13 cellular contexts compared by ENCODE assay signal in the genomic region with DNA sequence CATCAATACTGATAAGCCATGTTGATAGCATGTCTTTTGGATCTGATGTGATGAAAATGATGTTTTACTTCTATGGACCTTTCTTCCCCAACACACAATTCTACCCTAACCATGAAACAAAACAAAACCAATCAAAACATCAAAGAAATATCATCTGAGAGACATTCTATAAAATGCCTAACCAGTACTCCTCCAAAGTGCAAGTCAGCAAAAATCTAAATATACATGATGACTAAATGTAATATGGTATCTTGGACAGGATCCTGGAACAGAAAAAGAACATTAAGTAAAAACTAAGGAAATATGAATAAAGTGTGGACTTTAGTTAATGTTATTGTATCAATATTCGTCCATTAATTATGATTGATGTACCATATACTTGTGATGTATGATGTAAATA.
DNase-seq lines count a peak whose midpoint lies in the region.
"Had no signal": no experiment of that assay in that cellular context is flagged by ENCODE, and none has a peak within 500 bp of the region (broad histone marks: within the 10 kb centered on the region; RNA-seq: fewer than 3 reads in every experiment).

No MANE protein-coding gene starts in this region.

- in situ Hi-C loops in GM23248 (cut with MboI) = no loop called here

- no peaks in the 10 kb centered on the region for H3K79me2 ChIP-seq in GM23248 (ENCODE audit: insufficient read depth)

- no peak overlapping the region for H3K4me3 ChIP-seq in GM23248
- no peak overlapping the region for H3K4me3 ChIP-seq in adipocyte (ENCODE audit: low read length)
- H3K4me3 ChIP-seq: GM23338 had no signal

- H3F3A ChIP-seq in GM23248 (ENCODE audit: insufficient read depth) = no peaks in the 10 kb centered on the region

- no peak overlapping the region for H3K9ac ChIP-seq in GM23248
- H3K9ac ChIP-seq in adipocyte (ENCODE audit: low read length) = no peak overlapping the region

- WGBS in GM23248 (ENCODE audit: low coverage in 1 of 2, low lambda C conversion rate in 2 of 2, missing lambda C conversion rate in 2 of 2), 2 experiments = 72 to 83% methylated on average over 1 of the region's 1 CpG

- H3K36me3 ChIP-seq in GM23248 (ENCODE audit: low read depth) (no peaks in the 10 kb centered on the region), adipocyte (ENCODE audit: control insufficient read depth, insufficient read depth, low read length, severe bottlenecking) (no peaks in the 10 kb centered on the region)

- H3K9me3 ChIP-seq in GM23248 (ENCODE audit: low read depth) (no peaks in the 10 kb centered on the region), adipocyte (ENCODE audit: control insufficient read depth, low read length) (no peaks in the 10 kb centered on the region)
- H3K9me3 ChIP-seq: Caco-2 had no signal

- no peaks in the 10 kb centered on the region for H3K9me2 ChIP-seq in GM23248 (ENCODE audit: insufficient read depth)

- H3K27ac ChIP-seq in GM23248 = no peak overlapping the region
- H3K27ac ChIP-seq: C4-2B had no signal

- H2AFZ ChIP-seq in GM23248 = no peak overlapping the region
- H2AFZ ChIP-seq: GM23338 had no signal

- H3K27me3 ChIP-seq in GM23248 (replicated peaks; ENCODE audit: insufficient read depth) = no peaks in the 10 kb centered on the region
- H3K27me3 ChIP-seq in adipocyte (replicated peaks; ENCODE audit: control insufficient read depth, insufficient read depth, low read length) = no peaks in the 10 kb centered on the region

- DNase-seq in GM23248 = peak; percentile 4
- peak; percentile 8 for DNase-seq in adipocyte (ENCODE audit: low read depth)
- peak; percentile 14 for DNase-seq in fibroblast of gingiva (ENCODE audit: low read depth)
- no peak for DNase-seq in NCI-H1436 (lab: John Stamatoyannopoulos, UW)
- DNase-seq in A172 (ENCODE audit: low spot score) = no peak
- DNase-seq in KG1 (lab: John Stamatoyannopoulos, UW) = no peak
- DNase-seq: AML-193; Caco-2; CD4-positive, alpha-beta T cell; H7; HFFc6 had no signal

- H3K4me1 ChIP-seq in GM23248 (ENCODE audit: insufficient read depth) (no peaks in the 10 kb centered on the region), adipocyte (ENCODE audit: control insufficient read depth, insufficient read depth, low read length) (no peaks in the 10 kb centered on the region)
- H3K4me1 ChIP-seq: Caco-2 had no signal

- no peaks in the 10 kb centered on the region for H4K20me1 ChIP-seq in GM23248 (ENCODE audit: insufficient read depth)

- H3K4me2 ChIP-seq in GM23248 (ENCODE audit: unreplicated experiment) = no peak overlapping the region
- H3K4me2 ChIP-seq: GM23338 had no signal

Comparison
In these comparisons a context has a peak if more than half of its experiments do, and no peak if none do; other contexts are left out.
1. DNase-seq: peak in GM23248 (single experiment), adipocyte (single experiment) and fibroblast of gingiva (single experiment); none in NCI-H1436 (single experiment), A172 (single experiment) and KG1 (single experiment).